Comparison of ENCODE assay signal across 1 cellular context in genomic region chr12:53481957-53482586, GRCh38.
TF ChIP-seq lines count a peak whose summit lies in the region.

No MANE protein-coding gene starts in this region.

TF ChIP-seq in SK-N-SH, 30 proteins besides CTCF, POLR2A, EP300 and RAD21 (continued from another document):
- TF ChIP-seq TEAD4 (IDR thresholded peaks at IDR 0.05; ENCODE audit: borderline replicate concordance, insufficient read depth) (no peak), RXRA (IDR thresholded peaks at IDR 0.05; ENCODE audit: borderline replicate concordance, low read depth) (no peak), USF2 (IDR thresholded peaks at IDR 0.05; ENCODE audit: borderline replicate concordance, low read depth, low read length) (no peak), MXI1 (IDR thresholded peaks at IDR 0.05; ENCODE audit: low read depth, low read length) (no peak), JUND (IDR thresholded peaks at IDR 0.05) (no peak), NFIC (IDR thresholded peaks at IDR 0.05; ENCODE audit: borderline replicate concordance) (no peak)
